In genomic region chr6:16322666-16323312, GRCh38 we compare ENCODE assay signal across 8 cellular contexts.
DNase-seq lines count a peak whose midpoint lies in the region; ATAC-seq and TF ChIP-seq lines count a peak whose summit lies in the region.

No MANE protein-coding gene starts in this region.

- no peaks in the 10 kb centered on the region for H3K27me3 ChIP-seq in colonic mucosa

- no peak for TF ChIP-seq CTCF in GM13976 (IDR thresholded peaks at IDR 0.05; ENCODE audit: borderline replicate concordance, control extremely low read depth, extremely low read depth, insufficient read depth, missing control alignments)
- no peak for TF ChIP-seq CTCF in colonic mucosa (IDR thresholded peaks at IDR 0.05)
- TF ChIP-seq CTCF in mucosa of descending colon (IDR thresholded peaks at IDR 0.05) = no peak

- in situ Hi-C loops in GM13976 (cut with MboI; ENCODE audit: low sequenced_read_pairs, unreplicated experiment) = no loop called here

- H3K9me3 ChIP-seq in colonic mucosa (no peaks in the 10 kb centered on the region), mucosa of descending colon (no peaks in the 10 kb centered on the region)

- H3K4me1 ChIP-seq in colonic mucosa = peaks cover 4% of the 10 kb centered on the region
- H3K4me1 ChIP-seq in mucosa of descending colon (ENCODE audit: low read depth) = peaks cover 11% of the 10 kb centered on the region

- ATAC-seq in HG02571 (IDR thresholded peaks at IDR 0.05; ENCODE audit: unreplicated experiment) (peak; percentile 83), mucosa of descending colon (peak; percentile 72)

- H3K4me3 ChIP-seq in colonic mucosa (no peak overlapping the region), mucosa of descending colon (no peak overlapping the region)

- peak; percentile 83 for DNase-seq in GM13976 (ENCODE audit: low spot score)
- DNase-seq in NCI-H146 (lab: John Stamatoyannopoulos, UW) = peak; percentile 85
- DNase-seq in activated CD4-positive, alpha-beta T cell treated with anti-CD3 and anti-CD28 coated beads for 24 hours (ENCODE audit: low read depth in 2 of 2) = peak; percentile 38 to 62
- DNase-seq in colonic mucosa = peak; percentile 53
- DNase-seq in mucosa of descending colon = peak; percentile 58 to 75 (median 61)
- DNase-seq in stimulated activated CD8-positive, alpha-beta memory T cell treated with anti-CD3 and anti-CD28 coated beads, Interleukin-4, amount 100 ng/mL, for 24 hours (ENCODE audit: low read depth) = peak; percentile 51
- no peak for DNase-seq in DMS114 treated with DMSO at 0.1 percent for 48 hours (lab: John Stamatoyannopoulos, UW; ENCODE audit: unreplicated experiment)

- no peak overlapping the region for H3K9ac ChIP-seq in colonic mucosa (ENCODE audit: low read depth in 2 of 2, low read length in 2 of 2)

- H3K36me3 ChIP-seq in colonic mucosa (no peaks in the 10 kb centered on the region), mucosa of descending colon (ENCODE audit: low read depth) (no peaks in the 10 kb centered on the region)

- intact Hi-C loops in colonic mucosa (cut with DNase I) = loop anchor here (10.0 kb wide), 1 partner anchor 192 kb away; no protein-coding TSS in a partner anchor
- intact Hi-C loops in mucosa of descending colon (cut with DNase I, micrococcal nuclease) = no loop called here

- peak overlapping the region; percentile 7 for H3K27ac ChIP-seq in colonic mucosa
